Comparison of ENCODE assay signal across 12 cellular contexts in genomic region chr13:43686557-43686956, GRCh38.
DNase-seq lines count a peak whose midpoint lies in the region; ATAC-seq and TF ChIP-seq lines count a peak whose summit lies in the region.
"Had no signal": no experiment of that assay in that cellular context is flagged by ENCODE, and none has a peak within 500 bp of the region (broad histone marks: within the 10 kb centered on the region; RNA-seq: fewer than 3 reads in every experiment).

No MANE protein-coding gene starts in this region.

- POLR2A ChIA-PET in SK-N-SH (lab: Yijun Ruan, JAX): no interaction called here

- no peaks in the 10 kb centered on the region for H3K4me1 Mint-ChIP-seq in immature natural killer cell

- H3F3A ChIP-seq in SK-N-SH (replicated peaks; ENCODE audit: insufficient read depth): no peaks in the 10 kb centered on the region

- no peaks in the 10 kb centered on the region for H3K9me3 ChIP-seq in SK-N-SH
- no peaks in the 10 kb centered on the region for H3K9me3 ChIP-seq in sigmoid colon

- peaks cover 0 to 5% (median 0%) of the 10 kb centered on the region in 3 donors for H3K27me3 Mint-ChIP-seq in immature natural killer cell (ENCODE audit: low read depth in 3 of 3)
- H3K27me3 Mint-ChIP-seq: brain had no signal

- WGBS in SK-N-SH (ENCODE audit: low lambda C conversion rate): 0% methylated on average over 3 of the region's 3 CpGs
- WGBS in sigmoid colon, 2 donors: 36 to 58% methylated on average over 3 of the region's 3 CpGs

- DNase-seq in GM04504 (ENCODE audit: low read depth) (peak; percentile 83), SK-N-SH (peak; percentile 1), Right ventricle myocardium superior (peak; percentile 57), sigmoid colon (peak; percentile 77), SIG-M5 (lab: John Stamatoyannopoulos, UW) (no peak), T1000 (lab: John Stamatoyannopoulos, UW) (no peak), immature natural killer cell (no peak)
- DNase-seq in activated CD4-positive, alpha-beta T cell treated with anti-CD3 and anti-CD28 coated beads, Interleukin-2, amount 50 U/mL, for 1 hour: no peak
- DNase-seq: NCI-H1105, WERI-Rb-1 had no signal

- peak; percentile 62 for ATAC-seq in Right ventricle myocardium superior (ENCODE audit: poor library complexity)

- H2AFZ ChIP-seq in SK-N-SH (ENCODE audit: low read depth): no peak overlapping the region

- H4K20me1 ChIP-seq in SK-N-SH (ENCODE audit: insufficient read depth): no peaks in the 10 kb centered on the region

- H3K4me3 Mint-ChIP-seq in immature natural killer cell: no peak overlapping the region
- H3K4me3 Mint-ChIP-seq: brain had no signal

- TF ChIP-seq EP300 in SK-N-SH (IDR thresholded peaks at IDR 0.05; ENCODE audit: borderline replicate concordance in 1 of 2, low read depth in 1 of 2, low read length in 1 of 2): peak in 1 of 2 experiments; percentile 7; a peak in 1 of 4 replicates
- TF ChIP-seq EP300 in sigmoid colon (IDR thresholded peaks at IDR 0.05): no peak

- H3K4me2 ChIP-seq in SK-N-SH: peak overlapping the region; percentile 23

- no peak overlapping the region for H3K27ac Mint-ChIP-seq in immature natural killer cell

- H3K9ac ChIP-seq in SK-N-SH: peak overlapping the region; percentile 47; the same call in 1 of the 2 replicates

- CTCF ChIA-PET in SK-N-SH (lab: Yijun Ruan, JAX): no interaction called here

- no peak for TF ChIP-seq POLR2A in sigmoid colon (IDR thresholded peaks at IDR 0.05)

- H3K4me3 ChIP-seq in SK-N-SH (ENCODE audit: low read depth in 2 of 2, low read length in 1 of 2) (no peak overlapping the region; a peak in 1 of 4 replicates), sigmoid colon (no peak overlapping the region)
- H3K4me3 ChIP-seq: lung had no signal

- H3K9me2 ChIP-seq in SK-N-SH: no peaks in the 10 kb centered on the region

- H3K79me2 ChIP-seq in SK-N-SH (ENCODE audit: insufficient read depth): no peaks in the 10 kb centered on the region

- TF ChIP-seq RAD21 in SK-N-SH (IDR thresholded peaks at IDR 0.05; ENCODE audit: low read length): no peak

- no peaks in the 10 kb centered on the region for H3K9me3 Mint-ChIP-seq in immature natural killer cell
- H3K9me3 Mint-ChIP-seq: brain had no signal

- H3K27ac ChIP-seq in SK-N-SH (ENCODE audit: low read depth in 2 of 2, low read length in 1 of 2) (peak overlapping the region in 1 of 2 experiments; percentile 87; a peak in 2 of 4 replicates), sigmoid colon (peak overlapping the region; percentile 58 to 78 (median 74))
- H3K27ac ChIP-seq: WERI-Rb-1 had no signal

- H3K4me1 ChIP-seq in SK-N-SH (ENCODE audit: control insufficient read depth in 1 of 2, insufficient read depth in 2 of 2, low read depth in 1 of 2, low read length in 1 of 2): peaks cover 5 to 6% of the 10 kb centered on the region in 2 experiments
- H3K4me1 ChIP-seq in sigmoid colon: peaks cover 0 to 80% (median 49%) of the 10 kb centered on the region in 4 donors

- H3K27me3 ChIP-seq in SK-N-SH (ENCODE audit: insufficient read depth) (no peaks in the 10 kb centered on the region), sigmoid colon (no peaks in the 10 kb centered on the region)

- intact Hi-C loops in Right ventricle myocardium superior (cut with DNase I) (no loop called here), sigmoid colon (cut with DNase I) (loop anchor here (5.0 kb wide), 1 partner anchor 81 kb away; no protein-coding TSS in a partner anchor)

- H3K36me3 ChIP-seq in SK-N-SH (replicated peaks in 1 of 2; ENCODE audit: control insufficient read depth in 1 of 2, insufficient read depth in 2 of 2, low read length in 1 of 2): no peaks in the 10 kb centered on the region
- H3K36me3 ChIP-seq in sigmoid colon: no peaks in the 10 kb centered on the region
- H3K36me3 ChIP-seq: WERI-Rb-1 had no signal

- no peak for TF ChIP-seq CTCF in SK-N-SH (IDR thresholded peaks at IDR 0.05)
- no peak for TF ChIP-seq CTCF in sigmoid colon (IDR thresholded peaks at IDR 0.05)

- no peaks in the 10 kb centered on the region for H3K36me3 Mint-ChIP-seq in immature natural killer cell
- H3K36me3 Mint-ChIP-seq: brain had no signal

TF ChIP-seq in SK-N-SH, 30 proteins besides CTCF, POLR2A, EP300 and RAD21:
- TF ChIP-seq TAF1 (IDR thresholded peaks at IDR 0.05; ENCODE audit: borderline replicate concordance, low read depth, low read length): no peak
- peak; percentile 90; the same call in 1 of the 2 replicates for TF ChIP-seq FOSL2 (IDR thresholded peaks at IDR 0.05; ENCODE audit: borderline replicate concordance, low read depth)
- TF ChIP-seq NFIC (IDR thresholded peaks at IDR 0.05; ENCODE audit: borderline replicate concordance): no peak
- TF ChIP-seq ZBTB33 (IDR thresholded peaks at IDR 0.05; ENCODE audit: borderline replicate concordance, low read depth): no peak
- no peak for TF ChIP-seq TEAD4 (IDR thresholded peaks at IDR 0.05; ENCODE audit: borderline replicate concordance, insufficient read depth)
- peak; percentile 86 for TF ChIP-seq JUND (IDR thresholded peaks at IDR 0.05)
- TF ChIP-seq PBX3 (IDR thresholded peaks at IDR 0.05): peak; percentile 84
- TF ChIP-seq TCF12 (IDR thresholded peaks at IDR 0.05): peak; percentile 84
- TF ChIP-seq YY1 (IDR thresholded peaks at IDR 0.05; ENCODE audit: low read depth): no peak
- TF ChIP-seq SIN3A (IDR thresholded peaks at IDR 0.05; ENCODE audit: borderline replicate concordance, low read depth, low read length): no peak
- TF ChIP-seq GABPA (IDR thresholded peaks at IDR 0.05; ENCODE audit: low read depth): no peak
- no peak; the same call in 1 of the 2 replicates for TF ChIP-seq MAX (IDR thresholded peaks at IDR 0.05; ENCODE audit: low read depth)

Comparison
In these comparisons a context has a peak if more than half of its experiments do, and no peak if none do; other contexts are left out.
1. DNase-seq: peak in GM04504 (single experiment), SK-N-SH (single experiment), Right ventricle myocardium superior (single experiment) and sigmoid colon (single experiment); none in SIG-M5 (single experiment), T1000 (single experiment), activated CD4-positive, alpha-beta T cell treated with anti-CD3 and anti-CD28 coated beads, Interleukin-2, amount 50 U/mL, for 1 hour (single experiment) and immature natural killer cell (0 of 3).